15 cellular contexts compared by ENCODE assay signal in the genomic region with DNA sequence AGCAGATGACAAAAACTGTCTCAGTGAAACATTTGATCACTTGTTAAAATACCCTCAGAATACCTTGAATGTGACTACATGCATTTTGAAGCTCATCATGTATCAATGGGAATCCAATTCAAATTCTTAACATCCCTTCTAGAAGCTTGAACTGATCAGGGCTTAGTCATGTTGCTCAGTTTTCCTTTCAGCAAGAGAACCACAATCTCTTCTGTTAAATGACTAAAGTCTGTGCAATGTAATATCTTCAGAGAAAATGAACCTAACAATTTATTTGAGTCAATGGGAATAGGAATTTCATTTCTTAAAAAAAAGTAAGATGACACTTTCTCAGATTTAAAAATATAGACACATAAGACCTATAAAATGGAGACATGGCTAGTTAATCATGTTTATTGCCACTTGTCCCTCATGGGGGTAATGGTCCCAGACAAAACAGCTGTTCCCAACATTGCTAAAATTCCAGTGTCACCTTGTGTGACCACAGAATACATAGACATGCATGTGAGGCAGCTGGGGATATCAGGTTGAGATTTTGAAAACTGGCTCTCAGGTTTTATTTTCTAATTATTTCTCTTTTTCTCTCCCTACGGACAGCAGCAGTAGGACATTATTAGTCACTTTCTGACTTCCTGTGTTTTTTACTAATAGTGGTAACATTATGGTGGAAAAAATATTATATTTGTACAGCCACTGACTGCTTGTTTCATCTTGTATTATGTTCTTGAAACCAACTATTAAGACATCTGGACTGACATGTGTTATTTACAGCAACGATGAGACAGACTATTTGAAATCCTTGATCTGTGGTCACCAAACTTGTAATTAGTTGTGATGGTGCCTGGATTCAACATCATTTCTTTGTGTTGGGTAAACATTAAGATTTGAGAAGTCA.
A peak's percentile ranks its signal among the peaks of the same experiment; 100 is the strongest.
DNase-seq lines count a peak whose midpoint lies in the region; ATAC-seq and TF ChIP-seq lines count a peak whose summit lies in the region.
"Had no signal": no experiment of that assay in that cellular context is flagged by ENCODE, and none has a peak within 500 bp of the region (broad histone marks: within the 10 kb centered on the region; RNA-seq: fewer than 3 reads in every experiment).

No MANE protein-coding gene starts in this region.

- H3K4me2 ChIP-seq in skeletal muscle satellite cell (ENCODE audit: low read length): peak overlapping the region; percentile 11

- H3K9ac ChIP-seq in adipocyte (ENCODE audit: low read length) (no peak overlapping the region), skeletal muscle satellite cell (ENCODE audit: low read depth, low read length) (no peak overlapping the region)

- no peak overlapping the region for H3K27ac Mint-ChIP-seq in stimulated activated naive B cell treated with anti-CD40 and anti-IgM and Interleukin-4, amounts not matched to agents 10 μg/mL and 1 μg/mL and 100 μg/mL, for 72 hours

- H3K36me3 Mint-ChIP-seq in stimulated activated naive B cell treated with anti-CD40 and anti-IgM and Interleukin-4, amounts not matched to agents 10 μg/mL and 1 μg/mL and 100 μg/mL, for 72 hours: peaks cover 9 to 19% of the 10 kb centered on the region in 2 donors

- H3K27me3 ChIP-seq in adipocyte (replicated peaks; ENCODE audit: control insufficient read depth, insufficient read depth, low read length) (no peaks in the 10 kb centered on the region), skeletal muscle satellite cell (ENCODE audit: control insufficient read depth, insufficient read depth, low read length) (no peaks in the 10 kb centered on the region), right lobe of liver (no peaks in the 10 kb centered on the region)
- H3K27me3 ChIP-seq: tibial artery had no signal

- peaks cover 10 to 17% of the 10 kb centered on the region in 2 donors for H3K4me1 Mint-ChIP-seq in stimulated activated naive B cell treated with anti-CD40 and anti-IgM and Interleukin-4, amounts not matched to agents 10 μg/mL and 1 μg/mL and 100 μg/mL, for 72 hours

- H3K36me3 ChIP-seq in adipocyte (ENCODE audit: control insufficient read depth, insufficient read depth, low read length, severe bottlenecking) (no peaks in the 10 kb centered on the region), skeletal muscle satellite cell (ENCODE audit: insufficient read depth, low read length) (no peaks in the 10 kb centered on the region), right lobe of liver (no peaks in the 10 kb centered on the region)
- H3K36me3 ChIP-seq: tibial artery had no signal

- no peaks in the 10 kb centered on the region for H3K9me3 Mint-ChIP-seq in stimulated activated naive B cell treated with anti-CD40 and anti-IgM and Interleukin-4, amounts not matched to agents 10 μg/mL and 1 μg/mL and 100 μg/mL, for 72 hours

- no peak for TF ChIP-seq POLR2A in right lobe of liver (IDR thresholded peaks at IDR 0.05)

- intact Hi-C loops in right lobe of liver (cut with DNase I): no loop called here

- H3K27ac ChIP-seq in right lobe of liver: no peak overlapping the region
- H3K27ac ChIP-seq: 22Rv1, tibial artery had no signal

- H3K4me3 Mint-ChIP-seq in stimulated activated naive B cell treated with anti-CD40 and anti-IgM and Interleukin-4, amounts not matched to agents 10 μg/mL and 1 μg/mL and 100 μg/mL, for 72 hours: no peak overlapping the region

- H3K9me3 ChIP-seq in adipocyte (ENCODE audit: control insufficient read depth, low read length) (no peaks in the 10 kb centered on the region), skeletal muscle satellite cell (replicated peaks; ENCODE audit: low read length) (no peaks in the 10 kb centered on the region), right lobe of liver (no peaks in the 10 kb centered on the region)
- H3K9me3 ChIP-seq: tibial artery had no signal

- ATAC-seq in HG03342 (IDR thresholded peaks at IDR 0.05; ENCODE audit: unreplicated experiment) (peak; percentile 48), right lobe of liver (no peak)
- ATAC-seq in activated CD4-positive, CD25-positive, alpha-beta regulatory T cell treated with anti-CD3 and anti-CD28 coated beads, Interleukin-2, amount 50 U/mL, for 24 hours: no peak
- no peak for ATAC-seq in stimulated activated naive B cell treated with anti-CD40 and anti-IgM and Interleukin-4, amounts not matched to agents 10 μg/mL and 1 μg/mL and 100 μg/mL, for 72 hours (replicated peaks)

- peak; percentile 47 for DNase-seq in DMS 273 (lab: John Stamatoyannopoulos, UW; ENCODE audit: unreplicated experiment)
- DNase-seq in DMS 273 treated with DMSO at 0.1 percent for 48 hours (lab: John Stamatoyannopoulos, UW): no peak
- DNase-seq in adipocyte (ENCODE audit: low read depth): peak; percentile 5
- no peak for DNase-seq in stimulated activated naive B cell treated with anti-CD40 and anti-IgM and Interleukin-4, amounts not matched to agents 10 μg/mL and 1 μg/mL and 100 μg/mL, for 72 hours
- no peak for DNase-seq in right lobe of liver
- DNase-seq: COR-L47; GOT3; mesendoderm; NK-92 treated with Interleukin-12 subunit alpha and Interleukin-12 subunit beta, amount 100 ng/mL, for 24 hours; stimulated activated CD4-positive, alpha-beta T cell treated with anti-CD3 and anti-CD28 coated beads, Interleukin-15, amount 100 ng/mL, for 24 hours; tibial artery had no signal

- TF ChIP-seq CTCF in right lobe of liver (IDR thresholded peaks at IDR 0.05): no peak

- no peaks in the 10 kb centered on the region for H3K27me3 Mint-ChIP-seq in stimulated activated naive B cell treated with anti-CD40 and anti-IgM and Interleukin-4, amounts not matched to agents 10 μg/mL and 1 μg/mL and 100 μg/mL, for 72 hours

- WGBS in right lobe of liver (ENCODE audit: insufficient coverage, low coverage, low lambda C conversion rate, missing lambda C conversion rate): 46% methylated on average over 2 of the region's 2 CpGs

- H3K4me3 ChIP-seq in adipocyte (ENCODE audit: low read length): no peak overlapping the region
- H3K4me3 ChIP-seq in skeletal muscle satellite cell (ENCODE audit: low read length): no peak overlapping the region
- H3K4me3 ChIP-seq in right lobe of liver: no peak overlapping the region
- H3K4me3 ChIP-seq: tibial artery had no signal

- no peaks in the 10 kb centered on the region for H3K4me1 ChIP-seq in adipocyte (ENCODE audit: control insufficient read depth, insufficient read depth, low read length)
- H3K4me1 ChIP-seq in skeletal muscle satellite cell (ENCODE audit: control insufficient read depth, insufficient read depth, low read length): peaks cover 11% of the 10 kb centered on the region
- H3K4me1 ChIP-seq in right lobe of liver: no peaks in the 10 kb centered on the region
- H3K4me1 ChIP-seq: tibial artery had no signal

Comparison
In these comparisons a context has a peak if more than half of its experiments do, and no peak if none do; other contexts are left out.
1. DNase-seq: peak in DMS 273 (single experiment) and adipocyte (single experiment); none in DMS 273 treated with DMSO at 0.1 percent for 48 hours (single experiment), stimulated activated naive B cell treated with anti-CD40 and anti-IgM and Interleukin-4, amounts not matched to agents 10 μg/mL and 1 μg/mL and 100 μg/mL, for 72 hours (single experiment) and right lobe of liver (0 of 3).